8 cellular contexts compared by ENCODE assay signal in the genomic region with DNA sequence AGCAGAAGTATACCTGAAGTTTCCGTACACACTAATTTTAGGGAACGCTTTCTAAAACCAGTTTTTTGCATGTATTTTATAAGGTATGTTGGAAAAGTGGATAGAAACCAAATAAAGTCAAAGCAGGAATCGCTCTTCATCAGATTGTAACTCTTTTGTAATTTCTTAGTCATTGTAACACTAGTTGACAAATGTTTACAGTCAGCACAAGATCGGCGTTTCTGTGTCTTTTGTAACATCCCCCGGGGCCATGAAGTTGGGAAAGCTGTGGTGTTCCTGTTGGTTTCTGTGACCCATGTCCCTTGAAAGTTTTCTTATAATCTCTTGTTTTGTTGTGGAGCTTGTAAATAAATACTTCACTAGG. TPM values are rescaled to one million over a fixed set of nuclear protein-coding genes. Genes with fewer than 3 reads are reported as not detected.
DNase-seq lines count a peak whose midpoint lies in the region; ATAC-seq, FAIRE-seq and TF ChIP-seq lines count a peak whose summit lies in the region.

No MANE protein-coding gene starts in this region.

- H3K4me3 ChIP-seq in esophagus squamous epithelium = peak overlapping the region; percentile 79 to 95 (median 90)
- H3K4me3 ChIP-seq in neuronal stem cell (ENCODE audit: low read length in 2 of 2) = no peak overlapping the region

- H3K36me3 ChIP-seq in esophagus squamous epithelium = no peaks in the 10 kb centered on the region
- H3K36me3 ChIP-seq in neuronal stem cell (replicated peaks in 1 of 2; ENCODE audit: control insufficient read depth in 2 of 2, insufficient read depth in 2 of 2, low read length in 2 of 2) = no peaks in the 10 kb centered on the region

- no peak overlapping the region for H2AK5ac ChIP-seq in neuronal stem cell (ENCODE audit: low read depth, low read length)

- no peak overlapping the region for H2BK15ac ChIP-seq in neuronal stem cell (ENCODE audit: low read length)

- H3K4me2 ChIP-seq in neuronal stem cell (ENCODE audit: insufficient read depth, low read length, poor library complexity, severe bottlenecking) = no peak overlapping the region

- H3K4ac ChIP-seq in neuronal stem cell (ENCODE audit: low read length) = no peak overlapping the region

- H3K27me3 ChIP-seq in CD4-positive, alpha-beta T cell (ENCODE audit: control insufficient read depth, insufficient read depth, low read length) = no peaks in the 10 kb centered on the region
- H3K27me3 ChIP-seq in esophagus squamous epithelium (no peaks in the 10 kb centered on the region), neuronal stem cell (ENCODE audit: control insufficient read depth in 3 of 3, insufficient read depth in 3 of 3, low read depth in 1 of 3, low read length in 3 of 3) (peaks cover 0 to 8% (median 0%) of the 10 kb centered on the region in 3 experiments)

- peaks cover 6 to 40% (median 16%) of the 10 kb centered on the region in 3 donors for H3K4me1 ChIP-seq in esophagus squamous epithelium
- no peaks in the 10 kb centered on the region for H3K4me1 ChIP-seq in neuronal stem cell (ENCODE audit: control insufficient read depth in 2 of 2, insufficient read depth in 1 of 2, low read depth in 1 of 2, low read length in 2 of 2)

- no peaks in the 10 kb centered on the region for H3K27me3 Mint-ChIP-seq in CD4-positive, alpha-beta T cell
- H3K27me3 Mint-ChIP-seq in WTC11 (ENCODE audit: low read depth) = peaks cover 6% of the 10 kb centered on the region

- peaks cover 52% of the 10 kb centered on the region for H3K4me1 Mint-ChIP-seq in CD4-positive, alpha-beta T cell (ENCODE audit: low read depth)
- peaks cover 16% of the 10 kb centered on the region for H3K4me1 Mint-ChIP-seq in WTC11

- no peak overlapping the region for H3K18ac ChIP-seq in neuronal stem cell (ENCODE audit: low read length)

- no peak overlapping the region for H3K9ac ChIP-seq in neuronal stem cell (ENCODE audit: low read depth, low read length, poor library complexity)

- peak overlapping the region; percentile 94 for H3K4me3 Mint-ChIP-seq in CD4-positive, alpha-beta T cell
- peak overlapping the region; percentile 66 for H3K4me3 Mint-ChIP-seq in WTC11

- intact Hi-C loops in CD4-positive, alpha-beta T cell (cut with DNase I, micrococcal nuclease) = loop anchor here (1.0 to 10.0 kb wide), 5 partner anchors 29 to 1703 kb away; a partner anchor contains a TSS
- intact Hi-C loops in esophagus squamous epithelium (cut with DNase I) = loop anchor here (10.0 kb wide), 1 partner anchor 125 kb away; no protein-coding TSS in a partner anchor

- H3K14ac ChIP-seq in neuronal stem cell (ENCODE audit: low read length) = no peak overlapping the region

- peak in 5 of 10 experiments; percentile 7 to 39 (median 14) for DNase-seq in CD4-positive, alpha-beta T cell
- DNase-seq in GM19239 (ENCODE audit: insufficient read length, low spot score) = peak; percentile 26
- DNase-seq in WTC11 (ENCODE audit: low spot score) = no peak
- DNase-seq in esophagus squamous epithelium (lab: John Stamatoyannopoulos, UW) = no peak
- DNase-seq in neuronal stem cell (ENCODE audit: low spot score) = no peak
- DNase-seq in SHP77 treated with DMSO at 0.1 percent for 48 hours (lab: John Stamatoyannopoulos, UW) = no peak
- no peak for DNase-seq in NCI-H1105 treated with DMSO at 0.1 percent for 48 hours (lab: John Stamatoyannopoulos, UW)

- no peak overlapping the region for H4K91ac ChIP-seq in neuronal stem cell (ENCODE audit: low read depth, low read length, poor library complexity)

- H4K8ac ChIP-seq in neuronal stem cell (ENCODE audit: low read depth, low read length) = no peak overlapping the region

- no peaks in the 10 kb centered on the region for H3K9me3 Mint-ChIP-seq in CD4-positive, alpha-beta T cell
- peaks cover 7% of the 10 kb centered on the region; the same call in 1 of the 2 replicates for H3K9me3 Mint-ChIP-seq in WTC11

- H3K23ac ChIP-seq in neuronal stem cell (ENCODE audit: low read depth, low read length, poor library complexity) = no peak overlapping the region

- H3K27ac Mint-ChIP-seq in CD4-positive, alpha-beta T cell = peak overlapping the region; percentile 96
- H3K27ac Mint-ChIP-seq in WTC11 = peak overlapping the region; percentile 71

- H2BK5ac ChIP-seq in neuronal stem cell (ENCODE audit: low read length) = no peak overlapping the region

- peaks cover 39% of the 10 kb centered on the region for H3K36me3 Mint-ChIP-seq in CD4-positive, alpha-beta T cell (ENCODE audit: low read depth)
- no peaks in the 10 kb centered on the region for H3K36me3 Mint-ChIP-seq in WTC11

- H3K79me1 ChIP-seq in neuronal stem cell (ENCODE audit: low read depth, low read length) = no peaks in the 10 kb centered on the region

- ATAC-seq in CD4-positive, alpha-beta T cell (ENCODE audit: poor library complexity) = peak; percentile 12
- ATAC-seq in HG03196 (IDR thresholded peaks at IDR 0.05; ENCODE audit: unreplicated experiment) (peak; percentile 23), WTC11 (no peak)

- no peak overlapping the region for H2BK12ac ChIP-seq in neuronal stem cell (ENCODE audit: low read length)

- FAIRE-seq in GM19239 (lab: Jason Lieb, UNC) = peak; percentile 92

- no peak overlapping the region for H2BK120ac ChIP-seq in neuronal stem cell (ENCODE audit: low read depth, low read length)

- peak overlapping the region; percentile 68 for H2AFZ ChIP-seq in neuronal stem cell (ENCODE audit: low read length)

- POLR2A ChIA-PET in CD4-positive, alpha-beta T cell (lab: Charles Lee) = interaction anchor here (0.9 to 4.0 kb wide), 10 partner anchors 12 to 1703 kb away, joined by 3 to 145 read pairs (median 5); a partner anchor contains a TSS
- POLR2A ChIA-PET in WTC11 (lab: Charles Lee) = interaction anchor here (0.9 kb wide), 1 partner anchor 783 kb away, joined by 5 read pairs; no protein-coding TSS in a partner anchor

- peak overlapping the region; percentile 97 for H3K27ac ChIP-seq in CD4-positive, alpha-beta T cell (ENCODE audit: low read depth, low read length)
- H3K27ac ChIP-seq in esophagus squamous epithelium (peak overlapping the region; percentile 96 to 99 (median 98)), neuronal stem cell (replicated peaks; ENCODE audit: low read length) (no peak overlapping the region)

- WGBS in esophagus squamous epithelium, 2 donors = 0% methylated on average over 6 of the region's 6 CpGs
- WGBS in neuronal stem cell (ENCODE audit: extremely low coverage in 2 of 2, insufficient read length in 2 of 2, insufficient replicate concordance in 1 of 2), 2 donors = no CpG with 5 or more reads among the region's 6 CpGs

- TF ChIP-seq CTCF in CD4-positive, alpha-beta T cell (IDR thresholded peaks at IDR 0.05) = no peak
- TF ChIP-seq CTCF in WTC11 (IDR thresholded peaks at IDR 0.05) (no peak), esophagus squamous epithelium (IDR thresholded peaks at IDR 0.05) (no peak)

- CTCF ChIA-PET in CD4-positive, alpha-beta T cell (lab: Charles Lee) = interaction anchor here (1.7 to 2.3 kb wide), 2 partner anchors 29 to 119 kb away, joined by 5 to 8 read pairs; a partner anchor contains a TSS
- CTCF ChIA-PET in WTC11 (lab: Charles Lee) = no interaction called here

- H3K9me3 ChIP-seq in CD4-positive, alpha-beta T cell (ENCODE audit: control insufficient read depth, low read length) = no peaks in the 10 kb centered on the region
- H3K9me3 ChIP-seq in esophagus squamous epithelium (no peaks in the 10 kb centered on the region), neuronal stem cell (replicated peaks in 1 of 2; ENCODE audit: control insufficient read depth in 2 of 2, insufficient read depth in 1 of 2, low read depth in 1 of 2, low read length in 2 of 2) (no peaks in the 10 kb centered on the region)

- TF ChIP-seq POLR2A in esophagus squamous epithelium (IDR thresholded peaks at IDR 0.05) = no peak

TF ChIP-seq in WTC11, 78 proteins besides CTCF, POLR2A, EP300 and RAD21:
- TF ChIP-seq ZNF263 (CRISPR knock-in tag; IDR thresholded peaks at IDR 0.05; ENCODE audit: low read depth) = no peak
- TF ChIP-seq, protein P1, sequence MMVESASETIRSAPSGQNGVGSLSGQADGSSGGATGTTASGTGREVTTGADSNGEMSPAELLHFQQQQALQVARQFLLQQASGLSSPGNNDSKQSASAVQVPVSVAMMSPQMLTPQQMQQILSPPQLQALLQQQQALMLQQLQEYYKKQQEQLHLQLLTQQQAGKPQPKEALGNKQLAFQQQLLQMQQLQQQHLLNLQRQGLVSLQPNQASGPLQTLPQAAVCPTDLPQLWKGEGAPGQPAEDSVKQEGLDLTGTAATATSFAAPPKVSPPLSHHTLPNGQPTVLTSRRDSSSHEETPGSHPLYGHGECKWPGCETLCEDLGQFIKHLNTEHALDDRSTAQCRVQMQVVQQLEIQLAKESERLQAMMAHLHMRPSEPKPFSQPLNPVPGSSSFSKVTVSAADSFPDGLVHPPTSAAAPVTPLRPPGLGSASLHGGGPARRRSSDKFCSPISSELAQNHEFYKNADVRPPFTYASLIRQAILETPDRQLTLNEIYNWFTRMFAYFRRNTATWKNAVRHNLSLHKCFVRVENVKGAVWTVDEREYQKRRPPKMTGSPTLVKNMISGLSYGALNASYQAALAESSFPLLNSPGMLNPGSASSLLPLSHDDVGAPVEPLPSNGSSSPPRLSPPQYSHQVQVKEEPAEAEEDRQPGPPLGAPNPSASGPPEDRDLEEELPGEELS (CRISPR knock-in tag; IDR thresholded peaks at IDR 0.05) = no peak

RNA-seq across cellular contexts. Expression of a gene that starts 0.5 kb away (rescaled TPM):
- 10 to 100 TPM; 23.5 to 24.2 TPM for total RNA-seq in CD4-positive, alpha-beta T cell
- total RNA-seq in WTC11 (2021) = 3.4 to 4.3 TPM (median 3.7 TPM) in 3 replicates
- total RNA-seq in esophagus squamous epithelium = 10 to 100 TPM; 10.3 to 13.7 (median 10.8) TPM
- 1.4 TPM for polyA plus RNA-seq in neuronal stem cell (2013, experiment 1 of 2)
- polyA plus RNA-seq in neuronal stem cell (2013, experiment 2 of 2) = 1.1 TPM

RNA-seq across cellular contexts. Expression of a gene that starts 28.3 kb away (rescaled TPM):
- total RNA-seq in CD4-positive, alpha-beta T cell = 10 to 100 TPM; 15.0 to 16.0 TPM
- 2.8 to 3.3 TPM (median 2.9 TPM) in 3 replicates for total RNA-seq in WTC11 (2021)
- 1 to 10 TPM; 1.3 to 3.4 (median 2.0) TPM for total RNA-seq in esophagus squamous epithelium
- 3.2 TPM for polyA plus RNA-seq in neuronal stem cell (2013, experiment 1 of 2)
- 3.2 TPM for polyA plus RNA-seq in neuronal stem cell (2013, experiment 2 of 2)

Comparison
In these comparisons a context has a peak if more than half of its experiments do, and no peak if none do; other contexts are left out.
1. H3K4me3 ChIP-seq: peak in esophagus squamous epithelium (4 of 4); none in neuronal stem cell (0 of 2).